Comparison of ENCODE assay signal across 21 cellular contexts in genomic region chr1:198648584-198648983, GRCh38. TPM values are rescaled to one million over a fixed set of nuclear protein-coding genes. Genes with fewer than 3 reads are reported as not detected.
DNase-seq lines count a peak whose midpoint lies in the region; ATAC-seq and TF ChIP-seq lines count a peak whose summit lies in the region.
"Had no signal": no experiment of that assay in that cellular context is flagged by ENCODE, and none has a peak within 500 bp of the region (broad histone marks: within the 10 kb centered on the region; RNA-seq: fewer than 3 reads in every experiment).

No MANE protein-coding gene starts in this region.

- no peak for TF ChIP-seq CTCF in adrenal gland (IDR thresholded peaks at IDR 0.05)
- TF ChIP-seq CTCF in prostate gland (IDR thresholded peaks at IDR 0.05) = no peak
- TF ChIP-seq CTCF in PC-3 (conservative IDR thresholded peaks at IDR 0.05; ENCODE audit: low read depth, low read length) = no peak

- no peak overlapping the region for H3K9ac ChIP-seq in PC-3 (ENCODE audit: low read length)

- no peaks in the 10 kb centered on the region for H3K36me3 ChIP-seq in adrenal gland (replicated peaks in 1 of 2)
- H3K36me3 ChIP-seq in prostate gland = no peaks in the 10 kb centered on the region
- no peaks in the 10 kb centered on the region for H3K36me3 ChIP-seq in PC-3 (ENCODE audit: low read depth, low read length)
- H3K36me3 ChIP-seq: gastrocnemius medialis had no signal

- no peak overlapping the region for H2AFZ ChIP-seq in PC-3 (ENCODE audit: low read length)

- no peak overlapping the region for H3K4me3 ChIP-seq in adrenal gland
- H3K4me3 ChIP-seq in prostate gland = no peak overlapping the region
- H3K4me3 ChIP-seq in PC-3 (ENCODE audit: low read length) = no peak overlapping the region
- H3K4me3 ChIP-seq: gastrocnemius medialis had no signal

- H3K4me1 Mint-ChIP-seq in activated naive CD4-positive, alpha-beta T cell treated with anti-CD3 and anti-CD28 coated beads, Interleukin-2, amount 10 ng/mL, durations not matched to agents 7 days and 5 days = peaks cover 76% of the 10 kb centered on the region
- peaks cover 52% of the 10 kb centered on the region for H3K4me1 Mint-ChIP-seq in T-helper 17 cell
- H3K4me1 Mint-ChIP-seq in effector memory CD8-positive, alpha-beta T cell (ENCODE audit: low read depth in 2 of 2) = peaks cover 40 to 72% of the 10 kb centered on the region in 2 donors

- intact Hi-C loops in adrenal gland (cut with DNase I) (no loop called here), prostate gland (cut with DNase I) (no loop called here), PC-3 (cut with micrococcal nuclease) (no loop called here)

- H3K4me3 Mint-ChIP-seq in activated naive CD4-positive, alpha-beta T cell treated with anti-CD3 and anti-CD28 coated beads, Interleukin-2, amount 10 ng/mL, durations not matched to agents 7 days and 5 days = peak overlapping the region; percentile 51
- peak overlapping the region; percentile 73 for H3K4me3 Mint-ChIP-seq in T-helper 17 cell
- peak overlapping the region; percentile 72 to 94 for H3K4me3 Mint-ChIP-seq in effector memory CD8-positive, alpha-beta T cell
- H3K4me3 Mint-ChIP-seq: brain had no signal

- peaks cover 63% of the 10 kb centered on the region for H3K36me3 Mint-ChIP-seq in activated naive CD4-positive, alpha-beta T cell treated with anti-CD3 and anti-CD28 coated beads, Interleukin-2, amount 10 ng/mL, durations not matched to agents 7 days and 5 days
- peaks cover 25% of the 10 kb centered on the region for H3K36me3 Mint-ChIP-seq in T-helper 17 cell (ENCODE audit: low read depth)
- H3K36me3 Mint-ChIP-seq in effector memory CD8-positive, alpha-beta T cell (ENCODE audit: insufficient read depth) = peaks cover 85% of the 10 kb centered on the region
- H3K36me3 Mint-ChIP-seq: brain had no signal

- POLR2A ChIA-PET in PC-3 (lab: Charles Lee; ENCODE audit: unreplicated experiment) = no interaction called here

- peak overlapping the region; percentile 81 for H3K27ac Mint-ChIP-seq in activated naive CD4-positive, alpha-beta T cell treated with anti-CD3 and anti-CD28 coated beads, Interleukin-2, amount 10 ng/mL, durations not matched to agents 7 days and 5 days
- H3K27ac Mint-ChIP-seq in T-helper 17 cell = peak overlapping the region; percentile 85
- peak overlapping the region; percentile 81 to 91 for H3K27ac Mint-ChIP-seq in effector memory CD8-positive, alpha-beta T cell
- H3K27ac Mint-ChIP-seq: brain had no signal

- H3F3A ChIP-seq in PC-3 (ENCODE audit: low read length, unreplicated experiment) = no peaks in the 10 kb centered on the region

- no peak for ATAC-seq in T-helper 17 cell
- no peak for ATAC-seq in effector memory CD8-positive, alpha-beta T cell (replicated peaks)
- no peak for ATAC-seq in PC-3
- ATAC-seq: gastrocnemius medialis, sciatic nerve had no signal

- no peaks in the 10 kb centered on the region for H3K9me2 ChIP-seq in PC-3 (replicated peaks; ENCODE audit: low read length)

- H3K4me1 ChIP-seq in adrenal gland (replicated peaks in 1 of 2) (no peaks in the 10 kb centered on the region), prostate gland (replicated peaks) (no peaks in the 10 kb centered on the region), PC-3 (ENCODE audit: insufficient read depth, low read length) (no peaks in the 10 kb centered on the region)
- H3K4me1 ChIP-seq: Caco-2, gastrocnemius medialis had no signal

- H3K27me3 Mint-ChIP-seq in activated naive CD4-positive, alpha-beta T cell treated with anti-CD3 and anti-CD28 coated beads, Interleukin-2, amount 10 ng/mL, durations not matched to agents 7 days and 5 days = no peaks in the 10 kb centered on the region
- H3K27me3 Mint-ChIP-seq in T-helper 17 cell = no peaks in the 10 kb centered on the region
- H3K27me3 Mint-ChIP-seq in effector memory CD8-positive, alpha-beta T cell = no peaks in the 10 kb centered on the region
- H3K27me3 Mint-ChIP-seq: brain had no signal

- no TSS peak for BruUV-seq in PC-3 (replicated peaks; lab: Mats Ljungman, UMichigan)

- CTCF ChIA-PET in activated naive CD4-positive, alpha-beta T cell treated with anti-CD3 and anti-CD28 coated beads, Interleukin-2, amount 10 ng/mL, durations not matched to agents 7 days and 5 days (lab: Charles Lee) = interaction anchor here (1.1 kb wide), 1 partner anchor 33 kb away, joined by 6 read pairs; no protein-coding TSS in a partner anchor
- CTCF ChIA-PET in PC-3 (lab: Charles Lee) = no interaction called here

- H3K9me3 ChIP-seq in T-helper 17 cell (ENCODE audit: control insufficient read depth, low read length, poor library complexity, severe bottlenecking) (no peaks in the 10 kb centered on the region), adrenal gland (replicated peaks in 1 of 3) (no peaks in the 10 kb centered on the region), prostate gland (no peaks in the 10 kb centered on the region), PC-3 (ENCODE audit: low read length) (no peaks in the 10 kb centered on the region)
- H3K9me3 ChIP-seq: Caco-2, gastrocnemius medialis had no signal

- H3K27me3 ChIP-seq in adrenal gland = no peaks in the 10 kb centered on the region
- no peaks in the 10 kb centered on the region for H3K27me3 ChIP-seq in prostate gland (replicated peaks; ENCODE audit: insufficient read depth)
- H3K27me3 ChIP-seq in PC-3 (ENCODE audit: low read length) = no peaks in the 10 kb centered on the region
- H3K27me3 ChIP-seq: gastrocnemius medialis had no signal

- H4K20me1 ChIP-seq in PC-3 (ENCODE audit: low read length) = no peaks in the 10 kb centered on the region

- no peak for TF ChIP-seq POLR2A in adrenal gland (IDR thresholded peaks at IDR 0.05)
- TF ChIP-seq POLR2A in prostate gland (IDR thresholded peaks at IDR 0.05) = no peak

- H3K79me2 ChIP-seq in PC-3 (ENCODE audit: low read length) = no peaks in the 10 kb centered on the region

- H3K4me2 ChIP-seq in PC-3 (ENCODE audit: low read length) = no peak overlapping the region

- no peak for DNase-seq in activated naive CD4-positive, alpha-beta T cell treated with anti-CD3 and anti-CD28 coated beads, Interleukin-2, amount 10 ng/mL, durations not matched to agents 7 days and 5 days
- no peak for DNase-seq in activated naive CD4-positive, alpha-beta T cell (lab: John Stamatoyannopoulos, UW)
- DNase-seq in T-helper 17 cell = no peak
- no peak for DNase-seq in effector memory CD8-positive, alpha-beta T cell
- DNase-seq in adrenal gland = no peak
- no peak for DNase-seq in prostate gland (ENCODE audit: low spot score)
- no peak for DNase-seq in PC-3
- DNase-seq: activated effector memory CD4-positive, alpha-beta T cell treated with anti-CD3 and anti-CD28 coated beads, Interleukin-2, amount 50 U/mL, for 16 hours; Caco-2; cortex of kidney; gastrocnemius medialis; midbrain; MM.1S; NCI-H1694; NCI-H510A; occipital lobe; SHP77; stimulated activated CD4-positive, alpha-beta T cell treated with anti-CD3 and anti-CD28 coated beads, Interleukin-1b, Interleukin-23, amount 100 ng/mL, for 48 hours had no signal

- no peak overlapping the region for H3K27ac ChIP-seq in adrenal gland
- no peak overlapping the region for H3K27ac ChIP-seq in prostate gland
- H3K27ac ChIP-seq in PC-3 (ENCODE audit: low read length) = no peak overlapping the region
- H3K27ac ChIP-seq: epithelial cell of prostate, gastrocnemius medialis had no signal

- no peaks in the 10 kb centered on the region for H3K9me3 Mint-ChIP-seq in activated naive CD4-positive, alpha-beta T cell treated with anti-CD3 and anti-CD28 coated beads, Interleukin-2, amount 10 ng/mL, durations not matched to agents 7 days and 5 days
- H3K9me3 Mint-ChIP-seq in effector memory CD8-positive, alpha-beta T cell = no peaks in the 10 kb centered on the region
- H3K9me3 Mint-ChIP-seq: brain had no signal

RNA-seq across cellular contexts. Expression of gene PTPRC, which starts 9.7 kb away (rescaled TPM):
- total RNA-seq in T-helper 17 cell (100 to 1,000 TPM; 697 to 813 TPM), adrenal gland (10 to 100 TPM in 7 of 8 donors, 1 to 10 TPM in 1; 3.5 to 33.0 (median 21.5) TPM), prostate gland (1 to 10 TPM; 8.9 to 9.5 TPM), PC-3 (2014; rRNA removed) (0.11 TPM in 1 of 2 replicates, not detected in the other)
- polyA plus RNA-seq in adrenal gland = 10 to 100 TPM in 1 of 3 donors, 1 to 10 TPM in 2; 2.5 to 11.6 (median 4.7) TPM

Comparison
In these comparisons a context has a peak if more than half of its experiments do, and no peak if none do; other contexts are left out.
1. RNA of gene PTPRC, which starts 9.7 kb away (total RNA-seq): 697 to 813 TPM in T-helper 17 cell; 3.5 to 33.0 TPM in adrenal gland, 8.9 to 9.5 TPM in prostate gland and 0.11 TPM in PC-3; every median in the first group is over 10 times any median in the second.
2. Peak in every context shown above with its lines, with median percentiles within 50 percentile points of each other: H3K27ac Mint-ChIP-seq and H3K4me3 Mint-ChIP-seq.